1 cellular context compared by ENCODE assay signal in genomic region chr3:184561329-184562145, GRCh38.
TF ChIP-seq lines count a peak whose summit lies in the region.

Gene EPHB3 (plus strand): TSS chr3:184561785. CDS start chr3:184562236, 451 bp downstream.

TF ChIP-seq in HepG2, 621 proteins besides CTCF, POLR2A, EP300 and RAD21 (continued from another document and continues in another):
- TF ChIP-seq FOXP4 (CRISPR knock-in tag; IDR thresholded peaks at IDR 0.05): no peak
- TF ChIP-seq STAG1 (CRISPR knock-in tag; IDR thresholded peaks at IDR 0.05): peak; percentile 98
- 0 out of 2 replicates have a peak, but pooled peaks have one; percentile 27 for TF ChIP-seq MTA1 (CRISPR knock-in tag; IDR thresholded peaks at IDR 0.05; ENCODE audit: borderline replicate concordance)
- TF ChIP-seq PRMT3 (CRISPR knock-in tag; IDR thresholded peaks at IDR 0.05; ENCODE audit: borderline replicate concordance, low read depth): no peak
- no peak for TF ChIP-seq CHD4 (IDR thresholded peaks at IDR 0.05; ENCODE audit: borderline replicate concordance, low read length)
- TF ChIP-seq U2AF2 (IDR thresholded peaks at IDR 0.05; ENCODE audit: low read depth, low read length): no peak
- no peak for TF ChIP-seq ZNF609 (CRISPR knock-in tag; IDR thresholded peaks at IDR 0.05; ENCODE audit: borderline replicate concordance)
- TF ChIP-seq ZNF318 (CRISPR knock-in tag; IDR thresholded peaks at IDR 0.05): no peak
- TF ChIP-seq MAFK (conservative IDR thresholded peaks at IDR 0.05 in 1 of 2, IDR thresholded peaks at IDR 0.05 in 1 of 2; ENCODE audit: low read length in 2 of 2): no peak
- peak; percentile 7; the same call in 1 of the 2 replicates for TF ChIP-seq CBFB (CRISPR knock-in tag; IDR thresholded peaks at IDR 0.05)
- no peak for TF ChIP-seq NBN (conservative IDR thresholded peaks at IDR 0.05)
- TF ChIP-seq ZBTB7B (CRISPR knock-in tag; IDR thresholded peaks at IDR 0.05): 0 out of 2 replicates have a peak, but pooled peaks have one; percentile 48
- no peak for TF ChIP-seq AFF4 (CRISPR knock-in tag; IDR thresholded peaks at IDR 0.05)
- no peak for TF ChIP-seq ZNF337 (CRISPR knock-in tag; IDR thresholded peaks at IDR 0.05; ENCODE audit: borderline replicate concordance, low read depth)
- no peak for TF ChIP-seq SNAPC2 (CRISPR knock-in tag; IDR thresholded peaks at IDR 0.05)
- TF ChIP-seq ZNF280B (CRISPR knock-in tag; IDR thresholded peaks at IDR 0.05; ENCODE audit: borderline replicate concordance): no peak
- no peak for TF ChIP-seq KDM5A (IDR thresholded peaks at IDR 0.05; ENCODE audit: borderline replicate concordance, low read length)
- no peak for TF ChIP-seq ZNF451 (CRISPR knock-in tag; IDR thresholded peaks at IDR 0.05)
- no peak for TF ChIP-seq SNAPC4 (CRISPR knock-in tag; IDR thresholded peaks at IDR 0.05)
- TF ChIP-seq ZNF644 (CRISPR knock-in tag; IDR thresholded peaks at IDR 0.05; ENCODE audit: low read depth): no peak
- no peak for TF ChIP-seq NCOA1 (CRISPR knock-in tag; IDR thresholded peaks at IDR 0.05)
- TF ChIP-seq SATB2 (CRISPR knock-in tag; IDR thresholded peaks at IDR 0.05): no peak
- TF ChIP-seq SRY (CRISPR knock-in tag; IDR thresholded peaks at IDR 0.05): no peak
- peak; percentile 71 for TF ChIP-seq ZNF605 (CRISPR knock-in tag; IDR thresholded peaks at IDR 0.05)
- TF ChIP-seq ZNF326 (CRISPR knock-in tag; IDR thresholded peaks at IDR 0.05; ENCODE audit: borderline replicate concordance): no peak
- TF ChIP-seq NFE2 (CRISPR knock-in tag; IDR thresholded peaks at IDR 0.05): no peak
- TF ChIP-seq ZNF333 (CRISPR knock-in tag; IDR thresholded peaks at IDR 0.05; ENCODE audit: borderline replicate concordance): no peak
- TF ChIP-seq SAP130 (CRISPR knock-in tag; IDR thresholded peaks at IDR 0.05; ENCODE audit: low read depth): peak; percentile 24; the same call in 1 of the 2 replicates
- no peak for TF ChIP-seq EHMT2 (IDR thresholded peaks at IDR 0.05; ENCODE audit: borderline replicate concordance, low read depth, low read length)
- TF ChIP-seq ZNF234 (CRISPR knock-in tag; conservative IDR thresholded peaks at IDR 0.05): no peak
